ENCODE assay signal across 12 cellular contexts in the genomic region with DNA sequence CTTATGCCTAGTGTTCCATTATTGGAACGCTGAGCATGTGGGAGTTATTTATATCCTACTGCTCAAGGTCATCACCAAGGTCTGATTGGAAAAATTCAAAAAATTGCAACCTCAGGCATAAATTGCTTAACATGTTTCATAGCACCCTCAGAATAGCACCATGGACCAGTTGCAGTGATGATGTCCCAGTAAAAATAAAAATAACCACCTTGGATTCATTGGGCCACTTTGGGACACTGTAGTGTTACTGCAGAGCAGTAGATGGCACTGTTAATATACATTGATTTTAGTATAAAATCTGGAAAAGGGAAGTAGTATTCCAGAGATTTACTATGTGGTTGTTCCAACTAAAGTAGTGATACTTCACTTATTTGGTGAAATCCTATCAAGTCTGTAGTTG. TPM values are rescaled to one million over a fixed set of nuclear protein-coding genes. Genes with fewer than 3 reads are reported as not detected.
DNase-seq lines count a peak whose midpoint lies in the region; ATAC-seq and TF ChIP-seq lines count a peak whose summit lies in the region.
"Had no signal": no experiment of that assay in that cellular context is flagged by ENCODE, and none has a peak within 500 bp of the region (broad histone marks: within the 10 kb centered on the region; RNA-seq: fewer than 3 reads in every experiment).

No MANE protein-coding gene starts in this region.

- CTCF ChIA-PET in SK-N-SH (lab: Yijun Ruan, JAX), result interaction anchor here (1.3 to 1.6 kb wide), 2 partner anchors 159 to 166 kb away, joined by 3 to 5 read pairs; no protein-coding TSS in a partner anchor

- no peaks in the 10 kb centered on the region for H4K20me1 ChIP-seq in SK-N-SH (ENCODE audit: insufficient read depth)

- no peak overlapping the region for H3K9ac ChIP-seq in SK-N-SH

- no peak overlapping the region for H2AFZ ChIP-seq in SK-N-SH (ENCODE audit: low read depth)

- no peaks in the 10 kb centered on the region for H3K79me2 ChIP-seq in SK-N-SH (ENCODE audit: insufficient read depth)

- no peak overlapping the region for H3K27ac ChIP-seq in SK-N-SH (ENCODE audit: low read depth in 2 of 2, low read length in 1 of 2)
- no peak overlapping the region for H3K27ac ChIP-seq in right lobe of liver
- H3K27ac ChIP-seq: esophagus muscularis mucosa, ovary had no signal

- peak; percentile 15 for DNase-seq in Caki2 (ENCODE audit: low read depth)
- DNase-seq in SK-N-SH, result peak; percentile 14
- DNase-seq in right lobe of liver, result no peak
- DNase-seq in nephron progenitor cell, result no peak
- no peak for DNase-seq in COR-L47 (lab: John Stamatoyannopoulos, UW)
- DNase-seq in ecto neural progenitor cell (ENCODE audit: low spot score), result no peak
- DNase-seq: activated T-cell treated with anti-CD3 and anti-CD28 coated beads, Interleukin-2, amount 50 U/mL, for 24 hours; ovary had no signal

- H3K27me3 ChIP-seq in SK-N-SH (ENCODE audit: insufficient read depth), result no peaks in the 10 kb centered on the region
- H3K27me3 ChIP-seq in right lobe of liver, result no peaks in the 10 kb centered on the region
- H3K27me3 ChIP-seq: esophagus muscularis mucosa, ovary had no signal

- H3K4me2 ChIP-seq in SK-N-SH, result no peak overlapping the region

- H3K9me2 ChIP-seq in SK-N-SH, result no peaks in the 10 kb centered on the region

- no peak for TF ChIP-seq EP300 in SK-N-SH (IDR thresholded peaks at IDR 0.05; ENCODE audit: borderline replicate concordance in 1 of 2, low read depth in 1 of 2, low read length in 1 of 2)

- no peaks in the 10 kb centered on the region for H3K4me1 ChIP-seq in SK-N-SH (ENCODE audit: control insufficient read depth in 1 of 2, insufficient read depth in 2 of 2, low read depth in 1 of 2, low read length in 1 of 2)
- H3K4me1 ChIP-seq in right lobe of liver, result no peaks in the 10 kb centered on the region
- H3K4me1 ChIP-seq: esophagus muscularis mucosa had no signal

- H3K9me3 Mint-ChIP-seq in nephron progenitor cell, result peaks cover 16% of the 10 kb centered on the region

- 33% methylated on average over 1 of the region's 1 CpG for WGBS in SK-N-SH (ENCODE audit: low lambda C conversion rate)
- WGBS in right lobe of liver (ENCODE audit: insufficient coverage, low coverage, low lambda C conversion rate, missing lambda C conversion rate), result 63% methylated on average over 1 of the region's 1 CpG

- H3K36me3 ChIP-seq in SK-N-SH (replicated peaks in 1 of 2; ENCODE audit: control insufficient read depth in 1 of 2, insufficient read depth in 2 of 2, low read length in 1 of 2) (no peaks in the 10 kb centered on the region), right lobe of liver (no peaks in the 10 kb centered on the region)
- H3K36me3 ChIP-seq: esophagus muscularis mucosa, ovary had no signal

- no peak overlapping the region for H3K27ac Mint-ChIP-seq in nephron progenitor cell
- H3K27ac Mint-ChIP-seq: activated T-cell treated with anti-CD3 and anti-CD28 coated beads, Interleukin-2, amount 50 U/mL, for 24 hours; stimulated activated naive CD8-positive, alpha-beta T cell treated with anti-CD3 and anti-CD28 coated beads, Interleukin-15, Interleukin-2, amounts not matched to agents 100 ng/mL and 50 ng/mL, for 24 hours had no signal

- no peak for TF ChIP-seq POLR2A in right lobe of liver (IDR thresholded peaks at IDR 0.05)

- ATAC-seq in right lobe of liver (peak in 3 of 4 donors; percentile 26 to 46 (median 45)), GM21723 (IDR thresholded peaks at IDR 0.05; ENCODE audit: unreplicated experiment) (no peak)

- TF ChIP-seq RAD21 in SK-N-SH (IDR thresholded peaks at IDR 0.05; ENCODE audit: low read length), result peak; percentile 58

- POLR2A ChIA-PET in SK-N-SH (lab: Yijun Ruan, JAX), result no interaction called here

- in situ Hi-C loops in Caki2 (cut with HindIII; ENCODE audit: low pct_unique_long_range_greater_than_20kb, low sequenced_read_pairs), result no loop called here

- H3F3A ChIP-seq in SK-N-SH (replicated peaks; ENCODE audit: insufficient read depth), result no peaks in the 10 kb centered on the region

- peak; percentile 81 for TF ChIP-seq CTCF in LNCAP (IDR thresholded peaks at IDR 0.05)
- peak; percentile 53 for TF ChIP-seq CTCF in SK-N-SH (IDR thresholded peaks at IDR 0.05)
- TF ChIP-seq CTCF in right lobe of liver (IDR thresholded peaks at IDR 0.05), result peak; percentile 34 to 46 (median 35)
- TF ChIP-seq CTCF in nephron progenitor cell (IDR thresholded peaks at IDR 0.05), result no peak

- H3K4me3 ChIP-seq in SK-N-SH (ENCODE audit: low read depth in 2 of 2, low read length in 1 of 2) (no peak overlapping the region; a peak in 1 of 4 replicates), right lobe of liver (no peak overlapping the region)
- H3K4me3 ChIP-seq: esophagus muscularis mucosa, ovary had no signal

- H3K4me3 Mint-ChIP-seq in nephron progenitor cell, result no peak overlapping the region
- H3K4me3 Mint-ChIP-seq: activated T-cell treated with anti-CD3 and anti-CD28 coated beads, Interleukin-2, amount 50 U/mL, for 24 hours; stimulated activated naive CD8-positive, alpha-beta T cell treated with anti-CD3 and anti-CD28 coated beads, Interleukin-15, Interleukin-2, amounts not matched to agents 100 ng/mL and 50 ng/mL, for 24 hours had no signal

- peaks cover 5% of the 10 kb centered on the region for H3K4me1 Mint-ChIP-seq in nephron progenitor cell

- intact Hi-C loops in right lobe of liver (cut with DNase I), result no loop called here

- H3K36me3 Mint-ChIP-seq in nephron progenitor cell (ENCODE audit: low read depth), result no peaks in the 10 kb centered on the region

- peaks cover 5% of the 10 kb centered on the region for H3K27me3 Mint-ChIP-seq in nephron progenitor cell (ENCODE audit: low read depth, poor library complexity)

- H3K9me3 ChIP-seq in SK-N-SH, result no peaks in the 10 kb centered on the region
- no peaks in the 10 kb centered on the region for H3K9me3 ChIP-seq in right lobe of liver
- H3K9me3 ChIP-seq: ovary had no signal

TF ChIP-seq in SK-N-SH, 30 proteins besides CTCF, POLR2A, EP300 and RAD21:
- no peak for TF ChIP-seq NRF1 (IDR thresholded peaks at IDR 0.05; ENCODE audit: low read depth, low read length)
- no peak for TF ChIP-seq IRF3 (IDR thresholded peaks at IDR 0.05; ENCODE audit: low read depth, low read length)
- no peak for TF ChIP-seq MEF2A (IDR thresholded peaks at IDR 0.05; ENCODE audit: borderline replicate concordance, low read depth)
- TF ChIP-seq GATA2 (CRISPR knock-in tag; IDR thresholded peaks at IDR 0.05), result no peak
- no peak for TF ChIP-seq RCOR1 (IDR thresholded peaks at IDR 0.05; ENCODE audit: low read length)
- no peak for TF ChIP-seq USF1 (IDR thresholded peaks at IDR 0.05; ENCODE audit: borderline replicate concordance, low read depth)
- TF ChIP-seq SIN3A (IDR thresholded peaks at IDR 0.05; ENCODE audit: borderline replicate concordance, low read depth, low read length), result no peak
- TF ChIP-seq MXI1 (IDR thresholded peaks at IDR 0.05; ENCODE audit: low read depth, low read length), result no peak
- TF ChIP-seq NFIC (IDR thresholded peaks at IDR 0.05; ENCODE audit: borderline replicate concordance), result no peak
- no peak for TF ChIP-seq FOXJ3 (CRISPR knock-in tag; IDR thresholded peaks at IDR 0.05)
- TF ChIP-seq POLR2AphosphoS5 (IDR thresholded peaks at IDR 0.05; ENCODE audit: low read depth, low read length), result no peak
- TF ChIP-seq, protein P1, sequence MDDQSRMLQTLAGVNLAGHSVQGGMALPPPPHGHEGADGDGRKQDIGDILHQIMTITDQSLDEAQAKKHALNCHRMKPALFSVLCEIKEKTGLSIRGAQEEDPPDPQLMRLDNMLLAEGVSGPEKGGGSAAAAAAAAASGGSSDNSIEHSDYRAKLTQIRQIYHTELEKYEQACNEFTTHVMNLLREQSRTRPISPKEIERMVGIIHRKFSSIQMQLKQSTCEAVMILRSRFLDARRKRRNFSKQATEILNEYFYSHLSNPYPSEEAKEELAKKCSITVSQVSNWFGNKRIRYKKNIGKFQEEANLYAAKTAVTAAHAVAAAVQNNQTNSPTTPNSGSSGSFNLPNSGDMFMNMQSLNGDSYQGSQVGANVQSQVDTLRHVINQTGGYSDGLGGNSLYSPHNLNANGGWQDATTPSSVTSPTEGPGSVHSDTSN (IDR thresholded peaks at IDR 0.05), result no peak
- TF ChIP-seq RXRA (IDR thresholded peaks at IDR 0.05; ENCODE audit: borderline replicate concordance, low read depth), result no peak
- TF ChIP-seq EZH2phosphoT487 (IDR thresholded peaks at IDR 0.05; ENCODE audit: borderline replicate concordance, low read depth), result no peak
- TF ChIP-seq FOSL2 (IDR thresholded peaks at IDR 0.05; ENCODE audit: borderline replicate concordance, low read depth), result no peak
- no peak for TF ChIP-seq TAF1 (IDR thresholded peaks at IDR 0.05; ENCODE audit: borderline replicate concordance, low read depth, low read length)
- no peak for TF ChIP-seq SMC3 (IDR thresholded peaks at IDR 0.05; ENCODE audit: low read depth, low read length)
- no peak for TF ChIP-seq FOXM1 (IDR thresholded peaks at IDR 0.05; ENCODE audit: low read depth)
- no peak for TF ChIP-seq RFX5 (IDR thresholded peaks at IDR 0.05; ENCODE audit: low read length)

RNA-seq across cellular contexts. Expression of gene PTCSC3, which starts 31.0 kb away (rescaled TPM):
- not detected in 2 replicates for total RNA-seq in Caki2 (2014; rRNA removed; shearing (Covaris generic); ENCODE audit: low replicate concordance)
- not detected in 2 replicates for polyA plus RNA-seq in SK-N-SH (2012; rRNA removed)
- polyA plus RNA-seq in SK-N-SH (2012; cell fraction: cytosol; rRNA removed), result 0.09 and 0.12 TPM in 2 replicates
- polyA plus RNA-seq in SK-N-SH (2012; cell fraction: nucleus; rRNA removed), result not detected in 2 replicates
- total RNA-seq in right lobe of liver, result not detected
- total RNA-seq: esophagus muscularis mucosa, ovary had no signal
- polyA plus RNA-seq: ovary had no signal

Comparison
In these comparisons a context has a peak if more than half of its experiments do, and no peak if none do; other contexts are left out.
1. DNase-seq: peak in Caki2 (single experiment) and SK-N-SH (single experiment); none in right lobe of liver (0 of 3), nephron progenitor cell (single experiment), COR-L47 (single experiment) and ecto neural progenitor cell (single experiment).